ENCODE assay signal across 8 cellular contexts in the genomic region with DNA sequence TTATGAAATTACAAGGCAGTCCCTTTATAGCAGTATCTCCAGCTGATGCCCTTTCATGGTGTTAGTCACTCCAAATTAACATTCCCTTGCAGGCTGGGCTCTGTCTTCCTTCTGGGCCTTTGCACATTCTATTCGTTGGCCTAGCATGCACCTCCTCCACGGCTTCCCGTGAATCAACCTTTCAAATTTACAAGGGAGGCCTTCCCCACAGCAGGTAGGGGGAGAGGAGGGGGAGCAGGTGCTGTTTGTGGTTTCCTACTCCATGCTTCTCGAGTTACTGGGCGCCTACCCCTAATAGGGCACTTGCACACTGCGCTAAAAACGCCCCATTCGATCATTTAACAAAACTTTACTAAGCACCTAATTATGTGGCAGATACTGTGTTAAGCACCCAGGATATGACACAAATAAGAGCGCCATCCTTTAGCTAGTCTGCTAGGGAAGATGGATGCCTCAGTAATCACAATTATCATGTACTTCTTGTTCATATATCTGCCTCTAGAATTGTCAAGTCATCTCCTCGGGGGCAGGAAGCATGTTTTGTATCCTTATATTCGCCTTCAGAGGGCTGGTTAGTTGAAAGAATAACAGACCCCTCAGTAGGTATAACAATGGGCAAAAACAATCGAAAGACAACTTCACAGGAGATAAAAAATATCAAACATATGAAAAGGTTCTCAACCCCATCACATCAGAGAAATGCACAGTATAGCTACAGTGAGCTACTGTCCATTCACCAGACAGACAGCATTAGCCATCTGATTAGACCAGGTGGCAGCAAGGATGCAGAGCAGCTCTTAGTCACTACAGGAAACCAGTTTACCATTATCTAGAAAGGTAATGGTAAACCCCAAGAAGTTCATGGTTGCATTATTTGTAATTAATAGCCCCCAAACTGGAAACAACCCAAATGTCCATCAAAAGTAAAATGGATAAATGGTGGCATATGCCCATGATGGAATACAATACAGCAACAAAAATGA. TPM values are rescaled to one million over a fixed set of nuclear protein-coding genes. Genes with fewer than 3 reads are reported as not detected.
A peak's percentile ranks its signal among the peaks of the same experiment; 100 is the strongest.
DNase-seq lines count a peak whose midpoint lies in the region; ATAC-seq, FAIRE-seq and TF ChIP-seq lines count a peak whose summit lies in the region.

No MANE protein-coding gene starts in this region.

- H3K9me3 ChIP-seq in AG04450 (ENCODE audit: control insufficient read depth, insufficient read depth, low read length) (no peaks in the 10 kb centered on the region), HUES64 (ENCODE audit: insufficient read depth, low read depth, low read length) (no peaks in the 10 kb centered on the region), spleen (no peaks in the 10 kb centered on the region), aorta (ENCODE audit: control insufficient read depth, low read length) (no peaks in the 10 kb centered on the region)

- TF ChIP-seq POLR2A in spleen (IDR thresholded peaks at IDR 0.05) (no peak), H54 (IDR thresholded peaks at IDR 0.05; ENCODE audit: low read depth, low read length) (no peak)

- no peak for FAIRE-seq in H54 (lab: Jason Lieb, UNC)

- 25% methylated on average over 11 of the region's 12 CpGs for WGBS in HUES64
- 33 to 52% (median 38%) methylated on average over 12 of the region's 12 CpGs for WGBS in spleen, 5 donors
- WGBS in aorta, 2 donors = 76 to 79% methylated on average over 12 of the region's 12 CpGs

- DNase-seq in AG04450 (ENCODE audit: low read depth, low spot score) = no peak
- peak; percentile 61 to 62 for DNase-seq in activated CD4-positive, alpha-beta T cell treated with anti-CD3 and anti-CD28 coated beads for 4 hours
- peak; percentile 62 for DNase-seq in epithelial cell of esophagus (ENCODE audit: low read depth)
- DNase-seq in spleen = no peak
- no peak for DNase-seq in aorta
- DNase-seq in H54 (ENCODE audit: insufficient read length, low spot score) = no peak

- intact Hi-C loops in spleen (cut with DNase I; ENCODE audit: low total_unique reads) (no loop called here), aorta (cut with DNase I) (loop anchor here in 1 of 2 donors (2.0 kb wide), 1 partner anchor 17 kb away; no protein-coding TSS in a partner anchor)

- H3K9ac ChIP-seq in HUES64 (ENCODE audit: low read depth, low read length) = peak overlapping the region; percentile 59; the same call in 1 of the 2 replicates

- H3K27me3 ChIP-seq in AG04450 (ENCODE audit: control insufficient read depth, insufficient read depth, low read length) (no peaks in the 10 kb centered on the region), HUES64 (ENCODE audit: insufficient read depth, low read length) (no peaks in the 10 kb centered on the region), spleen (replicated peaks in 1 of 7) (no peaks in the 10 kb centered on the region), aorta (ENCODE audit: control insufficient read depth in 1 of 2, insufficient read depth in 2 of 2, low read length in 1 of 2) (no peaks in the 10 kb centered on the region)

- POLR2A ChIA-PET in AG04450 (lab: Yijun Ruan, JAX) = interaction anchor here (1.2 to 2.4 kb wide), 2 partner anchors 15 to 36 kb away, joined by 4 to 8 read pairs; no protein-coding TSS in a partner anchor

- CTCF ChIA-PET in AG04450 (lab: Charles Lee) = interaction anchor here (1.2 to 1.3 kb wide), 2 partner anchors 50 kb away, joined by 3 to 4 read pairs; no protein-coding TSS in a partner anchor

- ATAC-seq in aorta (ENCODE audit: low FRiP score) = no peak
- ATAC-seq in HG03097 (IDR thresholded peaks at IDR 0.05; ENCODE audit: low FRiP score, unreplicated experiment) = no peak

- TF ChIP-seq CTCF in AG04450 (IDR thresholded peaks at IDR 0.05; ENCODE audit: low read depth, low read length) (no peak), epithelial cell of esophagus (IDR thresholded peaks at IDR 0.05; ENCODE audit: insufficient read depth, low read depth, low read length, missing control alignments) (no peak), spleen (IDR thresholded peaks at IDR 0.05 in 8 of 11, conservative IDR thresholded peaks at IDR 0.05 in 3 of 11) (no peak)

- H3K36me3 ChIP-seq in HUES64 (ENCODE audit: insufficient read depth, low read length) (peaks cover 11% of the 10 kb centered on the region), spleen (peaks cover 0 to 18% (median 0%) of the 10 kb centered on the region in 6 donors), aorta (ENCODE audit: control insufficient read depth in 1 of 2, insufficient read depth in 2 of 2, low read length in 1 of 2) (peaks cover 0 to 1% of the 10 kb centered on the region in 2 donors)

- no peak overlapping the region for H3K4me3 ChIP-seq in AG04450 (ENCODE audit: low read depth, low read length)
- peak overlapping the region; percentile 78 for H3K4me3 ChIP-seq in HUES64 (ENCODE audit: low read length)
- H3K4me3 ChIP-seq in epithelial cell of esophagus (ENCODE audit: low read length) = no peak overlapping the region
- peak overlapping the region in 2 of 8 donors; percentile 73 to 85 for H3K4me3 ChIP-seq in spleen
- H3K4me3 ChIP-seq in aorta (ENCODE audit: low read length in 2 of 2) = no peak overlapping the region

- H3K4me1 ChIP-seq in HUES64 (ENCODE audit: insufficient read depth, low read length) (peaks cover 36% of the 10 kb centered on the region), spleen (peaks cover 37 to 75% (median 48%) of the 10 kb centered on the region in 6 donors), aorta (ENCODE audit: control insufficient read depth in 1 of 2, insufficient read depth in 2 of 2, low read length in 2 of 2) (no peaks in the 10 kb centered on the region)

- H3K27ac ChIP-seq in AG04450 (ENCODE audit: low read depth, low read length) (peak overlapping the region; percentile 90), HUES64 (ENCODE audit: low read depth, low read length) (peak overlapping the region; percentile 98), spleen (peak overlapping the region; percentile 93 to 100 (median 97)), aorta (ENCODE audit: low read depth in 1 of 2, low read length in 2 of 2) (no peak overlapping the region)

RNA-seq across cellular contexts. Expression of gene ADAR, which starts 1.7 kb away (rescaled TPM):
- 159 and 203 TPM in 2 replicates for polyA plus RNA-seq in AG04450 (2011; rRNA removed)
- 327 and 358 TPM in 2 replicates for polyA minus RNA-seq in AG04450 (2011; rRNA and poly(A)+ RNA removed)
- 110 TPM for polyA plus RNA-seq in HUES64 (2013, experiment 1 of 2)
- polyA plus RNA-seq in HUES64 (2013, experiment 2 of 2) = 104 TPM
- total RNA-seq in spleen = 100 to 1,000 TPM; 218 to 249 (median 229) TPM
- 10 to 100 TPM; 25.6 to 61.3 (median 29.4) TPM for polyA plus RNA-seq in spleen
- 100 to 1,000 TPM; 125 to 138 TPM for total RNA-seq in aorta
- 10 to 100 TPM; 22.9 to 33.7 TPM for polyA plus RNA-seq in aorta

RNA-seq across cellular contexts. Expression of gene CHRNB2, which starts 42.1 kb away (rescaled TPM):
- polyA plus RNA-seq in AG04450 (2011; rRNA removed) = 0.06 TPM in 1 of 2 replicates, not detected in the other
- 0.04 and 0.18 TPM in 2 replicates for polyA minus RNA-seq in AG04450 (2011; rRNA and poly(A)+ RNA removed)
- 1.5 TPM for polyA plus RNA-seq in HUES64 (2013, experiment 1 of 2)
- 1.8 TPM for polyA plus RNA-seq in HUES64 (2013, experiment 2 of 2)
- under 1 TPM in 2 of 7 donors, not detected in 5; 0.18 to 0.32 TPM for total RNA-seq in spleen
- under 1 TPM in 1 of 3 donors, not detected in 2; 0.03 TPM for polyA plus RNA-seq in spleen
- not detected for total RNA-seq in aorta
- under 1 TPM in 1 of 2 donors, not detected in 1; 0.08 TPM for polyA plus RNA-seq in aorta

RNA-seq across cellular contexts. Expression of gene UBE2Q1, which starts 51.2 kb away (rescaled TPM):
- polyA plus RNA-seq in AG04450 (2011; rRNA removed) = 16.9 and 17.6 TPM in 2 replicates
- polyA minus RNA-seq in AG04450 (2011; rRNA and poly(A)+ RNA removed) = 12.8 and 13.1 TPM in 2 replicates
- 50.7 TPM for polyA plus RNA-seq in HUES64 (2013, experiment 1 of 2)
- 60.2 TPM for polyA plus RNA-seq in HUES64 (2013, experiment 2 of 2)
- 100 to 1,000 TPM in 2 of 7 donors, 10 to 100 TPM in 5; 45.0 to 119 (median 95.1) TPM for total RNA-seq in spleen
- polyA plus RNA-seq in spleen = 10 to 100 TPM; 25.8 to 40.3 (median 30.0) TPM
- 10 to 100 TPM; 55.5 to 63.9 TPM for total RNA-seq in aorta
- 10 to 100 TPM; 25.5 to 34.4 TPM for polyA plus RNA-seq in aorta

Comparison
In these comparisons a context has a peak if more than half of its experiments do, and no peak if none do; other contexts are left out.
1. DNase-seq: peak in activated CD4-positive, alpha-beta T cell treated with anti-CD3 and anti-CD28 coated beads for 4 hours (2 of 2) and epithelial cell of esophagus (single experiment); none in AG04450 (single experiment), spleen (single experiment), aorta (0 of 2) and H54 (single experiment).
2. H3K27ac ChIP-seq: peak in AG04450 (single experiment), HUES64 (single experiment) and spleen (8 of 8); none in aorta (0 of 2).